In the genomic region with DNA sequence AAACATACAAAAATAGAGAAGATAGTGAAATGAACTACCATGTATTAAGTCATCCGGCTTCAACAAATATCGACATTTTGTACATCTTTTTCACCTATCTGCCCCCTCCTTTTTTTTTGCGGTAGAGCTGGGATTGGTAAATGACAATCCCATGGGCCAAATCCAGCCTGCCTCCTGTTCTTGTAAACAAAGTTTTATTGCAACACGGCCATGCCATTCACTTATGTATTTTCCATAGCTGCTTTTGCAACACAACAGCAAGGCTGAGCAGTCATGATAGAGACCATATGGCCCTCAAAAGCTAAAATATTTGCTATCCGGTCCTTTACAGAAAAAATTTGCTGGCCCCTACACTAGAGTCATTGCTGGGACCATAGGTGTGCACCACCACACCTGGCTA, we compare ENCODE assay signal across 11 cellular contexts. TPM values are rescaled to one million over a fixed set of nuclear protein-coding genes. Genes with fewer than 3 reads are reported as not detected.
DNase-seq lines count a peak whose midpoint lies in the region; ATAC-seq and TF ChIP-seq lines count a peak whose summit lies in the region.
"Had no signal": no experiment of that assay in that cellular context is flagged by ENCODE, and none has a peak within 500 bp of the region (broad histone marks: within the 10 kb centered on the region; RNA-seq: fewer than 3 reads in every experiment).

No MANE protein-coding gene starts in this region.

- H3K27me3 Mint-ChIP-seq in HFFc6 (ENCODE audit: insufficient read depth) (peaks cover 4% of the 10 kb centered on the region), endodermal cell (ENCODE audit: insufficient read depth) (no peaks in the 10 kb centered on the region)
- peaks cover 44% of the 10 kb centered on the region for H3K27me3 Mint-ChIP-seq in activated naive CD4-positive, alpha-beta T cell treated with anti-CD3 and anti-CD28 coated beads, Interleukin-2, amount 10 ng/mL, durations not matched to agents 7 days and 5 days

- TF ChIP-seq POLR2A in suprapubic skin (IDR thresholded peaks at IDR 0.05), result no peak

- H3K27ac Mint-ChIP-seq in HFFc6 (peak overlapping the region; percentile 97), endodermal cell (peak overlapping the region; percentile 91)
- no peak overlapping the region for H3K27ac Mint-ChIP-seq in activated naive CD4-positive, alpha-beta T cell treated with anti-CD3 and anti-CD28 coated beads, Interleukin-2, amount 10 ng/mL, durations not matched to agents 7 days and 5 days
- H3K27ac Mint-ChIP-seq: activated T-cell treated with anti-CD3 and anti-CD28 coated beads, Interleukin-2, amount 50 U/mL, for 24 hours; CD8-positive, alpha-beta memory T cell had no signal

- H3K27me3 ChIP-seq in endodermal cell (ENCODE audit: control insufficient read depth, insufficient read depth, low read length, poor library complexity, severe bottlenecking), result no peaks in the 10 kb centered on the region
- H3K27me3 ChIP-seq in lower lobe of right lung (ENCODE audit: low read depth), result no peaks in the 10 kb centered on the region
- no peaks in the 10 kb centered on the region for H3K27me3 ChIP-seq in suprapubic skin

- H3K9me3 Mint-ChIP-seq in HFFc6 (peaks cover 7% of the 10 kb centered on the region), endodermal cell (peaks cover 14% of the 10 kb centered on the region)
- H3K9me3 Mint-ChIP-seq in activated naive CD4-positive, alpha-beta T cell treated with anti-CD3 and anti-CD28 coated beads, Interleukin-2, amount 10 ng/mL, durations not matched to agents 7 days and 5 days, result no peaks in the 10 kb centered on the region
- H3K9me3 Mint-ChIP-seq: activated T-cell treated with anti-CD3 and anti-CD28 coated beads, Interleukin-2, amount 50 U/mL, for 24 hours had no signal

- H3K4me3 Mint-ChIP-seq in HFFc6 (peak overlapping the region; percentile 74), endodermal cell (peak overlapping the region; percentile 16)
- no peak overlapping the region for H3K4me3 Mint-ChIP-seq in activated naive CD4-positive, alpha-beta T cell treated with anti-CD3 and anti-CD28 coated beads, Interleukin-2, amount 10 ng/mL, durations not matched to agents 7 days and 5 days
- H3K4me3 Mint-ChIP-seq: activated T-cell treated with anti-CD3 and anti-CD28 coated beads, Interleukin-2, amount 50 U/mL, for 24 hours had no signal

- H3K9ac ChIP-seq in endodermal cell (ENCODE audit: extremely low read depth, low read length, poor library complexity, severe bottlenecking), result peak overlapping the region; percentile 35

- H3K4me3 ChIP-seq in endodermal cell (ENCODE audit: low read length) (peak overlapping the region; percentile 44), lower lobe of right lung (no peak overlapping the region), suprapubic skin (no peak overlapping the region)

- H3K9me3 ChIP-seq in endodermal cell (ENCODE audit: control insufficient read depth, low read length) (peaks cover 12% of the 10 kb centered on the region), lower lobe of right lung (no peaks in the 10 kb centered on the region), suprapubic skin (peaks cover 3% of the 10 kb centered on the region)

- H3K4me1 Mint-ChIP-seq in HFFc6 (ENCODE audit: low read depth) (peaks cover 28% of the 10 kb centered on the region), endodermal cell (peaks cover 32% of the 10 kb centered on the region)
- no peaks in the 10 kb centered on the region for H3K4me1 Mint-ChIP-seq in activated naive CD4-positive, alpha-beta T cell treated with anti-CD3 and anti-CD28 coated beads, Interleukin-2, amount 10 ng/mL, durations not matched to agents 7 days and 5 days
- H3K4me1 Mint-ChIP-seq: CD8-positive, alpha-beta memory T cell had no signal

- DNase-seq in HFFc6 (peak; percentile 44), endodermal cell (no peak), lower lobe of right lung (no peak), suprapubic skin (ENCODE audit: low spot score in 2 of 2) (no peak)
- no peak for DNase-seq in activated naive CD4-positive, alpha-beta T cell treated with anti-CD3 and anti-CD28 coated beads, Interleukin-2, amount 10 ng/mL, durations not matched to agents 7 days and 5 days
- DNase-seq: activated T-cell treated with anti-CD3 and anti-CD28 coated beads, Interleukin-2, amount 50 U/mL, for 24 hours; anterior cingulate cortex; CD8-positive, alpha-beta memory T cell; effector memory CD4-positive, alpha-beta T cell had no signal

- ATAC-seq in lower lobe of right lung (no peak), HG02852 (IDR thresholded peaks at IDR 0.05; ENCODE audit: unreplicated experiment) (no peak), HG02610 (IDR thresholded peaks at IDR 0.05; ENCODE audit: unreplicated experiment) (no peak)

- no peak for TF ChIP-seq EP300 in suprapubic skin (IDR thresholded peaks at IDR 0.05)

- CTCF ChIA-PET in activated naive CD4-positive, alpha-beta T cell treated with anti-CD3 and anti-CD28 coated beads, Interleukin-2, amount 10 ng/mL, durations not matched to agents 7 days and 5 days (lab: Charles Lee), result interaction anchor here (1.4 kb wide), 1 partner anchor 9 kb away, joined by 5 read pairs; no protein-coding TSS in a partner anchor

- peaks cover 11% of the 10 kb centered on the region for H3K4me1 ChIP-seq in endodermal cell (ENCODE audit: control insufficient read depth, insufficient read depth, low read length)
- no peaks in the 10 kb centered on the region for H3K4me1 ChIP-seq in lower lobe of right lung
- peaks cover 16% of the 10 kb centered on the region for H3K4me1 ChIP-seq in suprapubic skin

- 74 to 75% methylated on average over 3 to 5 of the region's 5 CpGs for WGBS in endodermal cell (ENCODE audit: insufficient coverage in 1 of 2, insufficient read length in 1 of 2), 2 experiments
- WGBS in suprapubic skin, result 69% methylated on average over 5 of the region's 5 CpGs

- intact Hi-C loops in lower lobe of right lung (cut with DNase I), result no loop called here

- H3K27ac ChIP-seq in endodermal cell (ENCODE audit: low read depth, low read length) (peak overlapping the region; percentile 87), lower lobe of right lung (peak overlapping the region; percentile 3), suprapubic skin (peak overlapping the region; percentile 73)

- no peak for TF ChIP-seq CTCF in HFFc6 (IDR thresholded peaks at IDR 0.05)
- no peak for TF ChIP-seq CTCF in endodermal cell (conservative IDR thresholded peaks at IDR 0.05)
- TF ChIP-seq CTCF in lower lobe of right lung (IDR thresholded peaks at IDR 0.05), result no peak
- no peak for TF ChIP-seq CTCF in suprapubic skin (IDR thresholded peaks at IDR 0.05)

- H3K36me3 Mint-ChIP-seq in HFFc6 (ENCODE audit: low read depth) (peaks cover 14% of the 10 kb centered on the region), endodermal cell (ENCODE audit: low read depth) (no peaks in the 10 kb centered on the region)
- no peaks in the 10 kb centered on the region for H3K36me3 Mint-ChIP-seq in activated naive CD4-positive, alpha-beta T cell treated with anti-CD3 and anti-CD28 coated beads, Interleukin-2, amount 10 ng/mL, durations not matched to agents 7 days and 5 days

- H3K36me3 ChIP-seq in endodermal cell (ENCODE audit: control insufficient read depth, insufficient read depth, low read length) (no peaks in the 10 kb centered on the region), lower lobe of right lung (no peaks in the 10 kb centered on the region), suprapubic skin (no peaks in the 10 kb centered on the region)

RNA-seq across cellular contexts. Expression of gene PLEKHG3, which starts 58.1 kb away (rescaled TPM):
- total RNA-seq in HFFc6 (2021; fragmentation: NEBNext Ultra II Directional; extraction: Animal tissue kit (Norgen Biotek cat#: 25700)), result 10 to 100 TPM in 3 of 6 experiments, 1 to 10 TPM in 3; 6.0 to 11.7 (median 9.2) TPM
- 10 to 100 TPM; 31.7 to 52.6 TPM for total RNA-seq in endodermal cell
- 35.6 TPM for polyA plus RNA-seq in endodermal cell (2013, experiment 1 of 2)
- 30.8 TPM for polyA plus RNA-seq in endodermal cell (2013, experiment 2 of 2)
- total RNA-seq in lower lobe of right lung, result 33.1 TPM
- total RNA-seq in suprapubic skin, result 100 to 1,000 TPM in 1 of 4 donors, 10 to 100 TPM in 3; 60.4 to 140 (median 96.5) TPM

Comparison
In these comparisons a context has a peak if more than half of its experiments do, and no peak if none do; other contexts are left out.
1. H3K27ac ChIP-seq: peak in every context shown above with its lines; median percentile 87 in endodermal cell; 73 in suprapubic skin; 3 in lower lobe of right lung.